ENCODE assay signal across 20 cellular contexts in the genomic region with DNA sequence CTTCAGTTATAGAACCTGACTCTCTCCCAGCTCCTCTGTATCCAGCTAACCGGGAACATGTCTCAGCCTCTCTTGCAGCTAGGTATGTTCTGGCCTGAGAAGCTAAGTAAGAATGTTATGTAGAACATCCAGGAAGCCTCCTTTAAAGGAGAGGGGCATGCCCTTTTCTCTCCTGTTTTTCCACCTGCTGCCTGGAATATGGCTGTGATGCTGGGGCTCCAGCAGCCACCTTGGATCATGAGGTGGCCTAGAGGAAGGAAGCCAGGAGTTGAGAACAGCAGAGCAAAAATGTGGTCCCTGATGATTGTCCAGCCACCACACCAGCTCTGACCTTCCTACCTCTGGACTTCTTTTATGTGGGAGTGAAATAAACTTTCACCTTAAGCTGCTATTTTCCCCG.
DNase-seq lines count a peak whose midpoint lies in the region; ATAC-seq, FAIRE-seq and TF ChIP-seq lines count a peak whose summit lies in the region.
"Had no signal": no experiment of that assay in that cellular context is flagged by ENCODE, and none has a peak within 500 bp of the region (broad histone marks: within the 10 kb centered on the region; RNA-seq: fewer than 3 reads in every experiment).

No MANE protein-coding gene starts in this region.

- no TSS peak for BruUV-seq in IMR-90 (replicated peaks; lab: Mats Ljungman, UMichigan)

- DNase-seq in IMR-90 (no peak), H1 (ENCODE audit: low read depth in 1 of 2, low spot score in 2 of 2) (no peak), MV-4-11 (lab: John Stamatoyannopoulos, UW) (no peak), NCI-H2196 treated with DMSO at 0.1 percent for 48 hours (lab: John Stamatoyannopoulos, UW; ENCODE audit: unreplicated experiment) (no peak)
- no peak for DNase-seq in activated CD4-positive, alpha-beta T cell treated with anti-CD3 and anti-CD28 coated beads for 1 hour
- DNase-seq: 8988T; CD4-positive, alpha-beta T cell; CD8-positive, alpha-beta memory T cell; DMS 273 treated with DMSO at 0.1 percent for 48 hours; DMS79; EL; GDM1 had no signal

- in situ Hi-C loops in IMR-90 (cut with MboI; ENCODE audit: low sequenced_read_pairs): no loop called here

- no CpG with 5 or more reads among the region's 2 CpGs for WGBS in IMR-90 (ENCODE audit: extremely low coverage in 2 of 2, insufficient read length in 1 of 2), 2 experiments
- WGBS in H1 (ENCODE audit: extremely low coverage in 1 of 2, insufficient coverage in 1 of 2, insufficient read length in 1 of 2, insufficient replicate concordance in 2 of 2, low coverage in 1 of 2, low lambda C conversion rate in 2 of 2, missing lambda C conversion rate in 1 of 2), 2 experiments: 93% methylated on average over 2 of the region's 2 CpGs; no CpG with 5 or more reads in 1 of the 2 experiments

- no peak for TF ChIP-seq RAD21 in IMR-90 (IDR thresholded peaks at IDR 0.05; ENCODE audit: low read length)
- no peak for TF ChIP-seq RAD21 in H1 (IDR thresholded peaks at IDR 0.05 in 1 of 2, conservative IDR thresholded peaks at IDR 0.05 in 1 of 2; ENCODE audit: low read depth in 2 of 2, low read length in 2 of 2)

- no peak overlapping the region for H3K4ac ChIP-seq in IMR-90 (ENCODE audit: low read depth, low read length)
- H3K4ac ChIP-seq in H1 (replicated peaks; ENCODE audit: insufficient read length, low read depth, low read length): no peak overlapping the region

- H3K56ac ChIP-seq in IMR-90 (ENCODE audit: extremely low read depth, insufficient read depth, low read length) (no peak overlapping the region), H1 (replicated peaks; ENCODE audit: insufficient read length, low read depth, low read length) (no peak overlapping the region)

- H4K8ac ChIP-seq in IMR-90 (ENCODE audit: low read depth in 2 of 2, low read length in 2 of 2): no peak overlapping the region
- H4K8ac ChIP-seq in H1 (ENCODE audit: extremely low read depth, insufficient read depth, low read length): no peak overlapping the region

- H3K9me1 ChIP-seq in IMR-90 (ENCODE audit: insufficient read depth, low read length): no peaks in the 10 kb centered on the region

- POLR2A ChIA-PET in IMR-90 (lab: Charles Lee; ENCODE audit: unreplicated experiment) (no interaction called here), H1 (lab: Charles Lee; ENCODE audit: partially characterized antibody) (no interaction called here)

- H3K27me3 ChIP-seq in BLaER1: no peaks in the 10 kb centered on the region
- no peaks in the 10 kb centered on the region for H3K27me3 ChIP-seq in IMR-90 (ENCODE audit: control insufficient read depth, insufficient read depth, low read length)
- H3K27me3 ChIP-seq in H1 (replicated peaks in 1 of 4; ENCODE audit: control insufficient read depth in 3 of 4, extremely low read depth in 1 of 4, insufficient read depth in 3 of 4, low read length in 3 of 4): no peaks in the 10 kb centered on the region

- ATAC-seq in IMR-90 (ENCODE audit: low read depth): no peak
- ATAC-seq: A549, GM12878 had no signal

- H2AFZ ChIP-seq in IMR-90 (replicated peaks; ENCODE audit: low read length, poor library complexity) (peak overlapping the region; percentile 21), H1 (ENCODE audit: low read length) (no peak overlapping the region)
- H2AFZ ChIP-seq: GM23338 had no signal

- H4K20me1 ChIP-seq in BLaER1 (no peaks in the 10 kb centered on the region), IMR-90 (ENCODE audit: insufficient read depth, low read length) (no peaks in the 10 kb centered on the region), H1 (replicated peaks in 1 of 2; ENCODE audit: control insufficient read depth in 1 of 2, insufficient read depth in 2 of 2, low read length in 2 of 2) (no peaks in the 10 kb centered on the region)

- no peak overlapping the region for H2BK120ac ChIP-seq in IMR-90 (ENCODE audit: low read depth, low read length)
- H2BK120ac ChIP-seq in H1 (replicated peaks; ENCODE audit: low read depth, low read length): no peak overlapping the region

- H4K5ac ChIP-seq in IMR-90 (ENCODE audit: low read depth, low read length) (no peak overlapping the region), H1 (ENCODE audit: insufficient read length, low read depth, low read length) (no peak overlapping the region)

- no peak for TF ChIP-seq EP300 in H1 (IDR thresholded peaks at IDR 0.05; ENCODE audit: borderline replicate concordance in 1 of 2, low read depth in 2 of 2, low read length in 2 of 2)

- no peak overlapping the region for H3K14ac ChIP-seq in IMR-90 (replicated peaks; ENCODE audit: low read depth, low read length)
- no peak overlapping the region for H3K14ac ChIP-seq in H1 (ENCODE audit: insufficient read length)

- H2BK20ac ChIP-seq in IMR-90 (ENCODE audit: low read depth, low read length): no peak overlapping the region
- H2BK20ac ChIP-seq in H1 (ENCODE audit: low read length): no peak overlapping the region

- CTCF ChIA-PET in IMR-90 (lab: Yijun Ruan, JAX): no interaction called here
- CTCF ChIA-PET in H1 (lab: Charles Lee; ENCODE audit: partially characterized antibody): no interaction called here

- dilution Hi-C loops in IMR-90 (cut with HindIII; ENCODE audit: low sequenced_read_pairs, unreplicated experiment): no loop called here

- H3K4me3 ChIP-seq in BLaER1 (no peak overlapping the region), IMR-90 (ENCODE audit: insufficient read depth, low read depth, low read length) (no peak overlapping the region), H1 (ENCODE audit: extremely low read depth in 1 of 4, insufficient read depth in 2 of 4, low read depth in 3 of 4, low read length in 4 of 4) (no peak overlapping the region)
- H3K4me3 ChIP-seq: A549, GM12878, GM23338, HAP-1 had no signal

- TF ChIP-seq CTCF in IMR-90 (conservative IDR thresholded peaks at IDR 0.05; ENCODE audit: low read depth, low read length) (no peak), H1 (IDR thresholded peaks at IDR 0.05; ENCODE audit: control extremely low read depth in 1 of 3, insufficient read depth in 1 of 3, low read depth in 1 of 3, low read length in 3 of 3) (no peak)

- peak overlapping the region; percentile 41 for H3K4me2 ChIP-seq in BLaER1
- no peak overlapping the region for H3K4me2 ChIP-seq in IMR-90 (ENCODE audit: low read depth, low read length)
- H3K4me2 ChIP-seq in H1 (ENCODE audit: insufficient read depth in 1 of 2, low read depth in 2 of 2, low read length in 2 of 2): no peak overlapping the region
- H3K4me2 ChIP-seq: A549, GM23338 had no signal

- no peaks in the 10 kb centered on the region for H3K23me2 ChIP-seq in H1 (ENCODE audit: low read depth, low read length)

- H3K4me1 ChIP-seq in BLaER1 (peaks cover 8% of the 10 kb centered on the region), IMR-90 (ENCODE audit: control insufficient read depth, insufficient read depth, low read length) (no peaks in the 10 kb centered on the region), H1 (replicated peaks in 1 of 4; ENCODE audit: control insufficient read depth in 3 of 4, insufficient read depth in 4 of 4, low read length in 3 of 4) (no peaks in the 10 kb centered on the region; a peak in 2 of 7 replicates)
- H3K4me1 ChIP-seq: A549, HAP-1 had no signal

- intact Hi-C loops in IMR-90 (cut with micrococcal nuclease): no loop called here

- no peaks in the 10 kb centered on the region for H3K36me3 ChIP-seq in BLaER1
- no peaks in the 10 kb centered on the region for H3K36me3 ChIP-seq in IMR-90 (ENCODE audit: control insufficient read depth, insufficient read depth, low read length)
- no peaks in the 10 kb centered on the region for H3K36me3 ChIP-seq in H1 (ENCODE audit: control insufficient read depth in 2 of 4, insufficient read depth in 4 of 4, low read length in 3 of 4)
- H3K36me3 ChIP-seq: HAP-1 had no signal

- H3K9ac ChIP-seq in BLaER1 (no peak overlapping the region), IMR-90 (ENCODE audit: low read depth, low read length) (no peak overlapping the region), H1 (replicated peaks in 1 of 4; ENCODE audit: extremely low read depth in 1 of 4, low read depth in 3 of 4, low read length in 3 of 4) (no peak overlapping the region)

- TF ChIP-seq POLR2A in IMR-90 (IDR thresholded peaks at IDR 0.05; ENCODE audit: low read depth, low read length) (no peak), H1 (IDR thresholded peaks at IDR 0.05; ENCODE audit: control extremely low read depth in 1 of 2, low read depth in 2 of 2, low read length in 2 of 2) (no peak)

- H3K79me1 ChIP-seq in IMR-90 (ENCODE audit: low read depth in 1 of 2, low read length in 2 of 2): no peaks in the 10 kb centered on the region
- H3K79me1 ChIP-seq in H1 (ENCODE audit: low read depth, low read length): no peaks in the 10 kb centered on the region

- no peaks in the 10 kb centered on the region for H3K79me2 ChIP-seq in H1 (ENCODE audit: control insufficient read depth in 1 of 2, insufficient read depth in 2 of 2, low read length in 2 of 2)

- H3K18ac ChIP-seq in IMR-90 (ENCODE audit: low read depth, low read length): no peak overlapping the region
- H3K18ac ChIP-seq in H1 (ENCODE audit: extremely low read depth, low read length): no peak overlapping the region

- H2BK12ac ChIP-seq in H1 (ENCODE audit: low read depth, low read length): no peak overlapping the region

- H3K23ac ChIP-seq in IMR-90 (ENCODE audit: low read depth, low read length) (no peak overlapping the region), H1 (ENCODE audit: insufficient read length) (no peak overlapping the region)

- H2AK5ac ChIP-seq in IMR-90 (ENCODE audit: low read depth, low read length): no peak overlapping the region
- H2AK5ac ChIP-seq in H1 (ENCODE audit: low read depth, low read length): no peak overlapping the region

- H4K91ac ChIP-seq in IMR-90 (ENCODE audit: insufficient read depth, low read depth, low read length) (no peak overlapping the region), H1 (replicated peaks; ENCODE audit: insufficient read length, low read length) (no peak overlapping the region)

- H2BK15ac ChIP-seq in IMR-90 (ENCODE audit: low read depth, low read length) (no peak overlapping the region), H1 (ENCODE audit: low read length) (no peak overlapping the region)

- no peak overlapping the region for H2AK9ac ChIP-seq in IMR-90 (replicated peaks; ENCODE audit: low read depth, low read length, poor library complexity)

- H3K9me3 ChIP-seq in BLaER1 (no peaks in the 10 kb centered on the region), IMR-90 (ENCODE audit: control insufficient read depth, insufficient read depth, low read length) (no peaks in the 10 kb centered on the region), H1 (ENCODE audit: insufficient read depth in 2 of 2, low read depth in 1 of 2, low read length in 1 of 2) (no peaks in the 10 kb centered on the region)
- H3K9me3 ChIP-seq: A549, HAP-1 had no signal

- H3K27ac ChIP-seq in BLaER1 (no peak overlapping the region), IMR-90 (ENCODE audit: insufficient read depth, low read length) (no peak overlapping the region), H1 (ENCODE audit: low read depth, low read length) (no peak overlapping the region)
- H3K27ac ChIP-seq: A549 had no signal

- H2BK5ac ChIP-seq in IMR-90 (ENCODE audit: low read depth, low read length, poor library complexity, severe bottlenecking) (no peak overlapping the region), H1 (ENCODE audit: low read depth, low read length) (no peak overlapping the region)

- FAIRE-seq in H1 (lab: Jason Lieb, UNC): no peak
- FAIRE-seq: A549, D721Med, GM12878, GM18507, H54 had no signal

TF ChIP-seq in IMR-90, 13 proteins besides CTCF, POLR2A, EP300 and RAD21 (continues in another document):
- no peak for TF ChIP-seq RCOR1 (IDR thresholded peaks at IDR 0.05; ENCODE audit: insufficient replicate concordance, low read length)
